8 cellular contexts compared by ENCODE assay signal in the genomic region with DNA sequence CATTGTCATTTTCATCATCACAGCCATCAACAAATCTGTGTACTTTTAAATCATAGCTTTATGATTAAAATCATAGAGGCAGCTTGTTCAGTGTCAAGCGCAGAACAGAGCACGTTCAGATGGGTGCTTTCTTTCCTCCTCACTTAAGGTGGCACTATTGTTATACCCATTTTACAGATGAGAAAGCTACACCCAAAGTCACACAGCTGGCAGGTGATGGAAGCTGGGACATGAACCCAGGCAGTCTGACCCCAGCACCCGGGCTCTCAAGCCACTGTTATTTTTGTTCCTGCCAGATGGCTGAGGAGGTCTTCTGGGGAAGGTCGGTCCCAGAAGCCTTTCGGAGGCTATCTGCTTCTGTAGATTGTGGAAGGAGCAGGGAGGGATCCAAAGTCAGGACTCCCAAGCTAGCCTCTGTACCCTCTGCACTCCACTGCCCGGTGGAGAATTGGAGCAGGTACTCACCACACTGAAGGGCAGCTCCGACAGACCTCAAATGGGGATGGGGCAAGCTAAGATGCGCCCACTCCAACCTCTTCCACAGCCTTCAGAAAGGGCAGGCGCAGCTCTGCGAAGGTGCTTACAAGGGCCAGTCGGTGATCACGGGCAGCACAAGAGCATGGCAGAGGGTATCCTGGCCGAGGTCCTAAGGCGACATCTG. TPM values are rescaled to one million over a fixed set of nuclear protein-coding genes. Genes with fewer than 3 reads are reported as not detected.
DNase-seq lines count a peak whose midpoint lies in the region; ATAC-seq and TF ChIP-seq lines count a peak whose summit lies in the region.

No MANE protein-coding gene starts in this region.

- H3K27ac ChIP-seq in CD4-positive, CD25-positive, alpha-beta regulatory T cell (ENCODE audit: insufficient read depth, low read length, poor library complexity, severe bottlenecking) = peak overlapping the region; percentile 70
- H3K27ac ChIP-seq in ascending aorta = peak overlapping the region; percentile 92 to 94

- no peaks in the 10 kb centered on the region for H3K27me3 ChIP-seq in CD4-positive, CD25-positive, alpha-beta regulatory T cell (ENCODE audit: control insufficient read depth, insufficient read depth, low read length)
- H3K27me3 ChIP-seq in ascending aorta = no peaks in the 10 kb centered on the region

- H3K27me3 Mint-ChIP-seq in CD4-positive, CD25-positive, alpha-beta regulatory T cell = peaks cover 4% of the 10 kb centered on the region
- no peaks in the 10 kb centered on the region for H3K27me3 Mint-ChIP-seq in stimulated activated naive CD8-positive, alpha-beta T cell treated with anti-CD3 and anti-CD28 coated beads, Interleukin-15, amount 100 ng/mL, for 72 hours

- ATAC-seq in CD4-positive, CD25-positive, alpha-beta regulatory T cell (ENCODE audit: low read depth in 2 of 2) = peak; percentile 3 to 6
- ATAC-seq in HG03196 (IDR thresholded peaks at IDR 0.05; ENCODE audit: unreplicated experiment) (peak; percentile 6), HG03342 (IDR thresholded peaks at IDR 0.05; ENCODE audit: unreplicated experiment) (no peak)
- ATAC-seq in stimulated activated naive CD8-positive, alpha-beta T cell treated with anti-CD3 and anti-CD28 coated beads, Interleukin-15, amount 100 ng/mL, for 72 hours = peak; percentile 46

- no peaks in the 10 kb centered on the region for H3K9me3 ChIP-seq in CD4-positive, CD25-positive, alpha-beta regulatory T cell (ENCODE audit: control insufficient read depth in 2 of 2, low read length in 2 of 2)
- no peaks in the 10 kb centered on the region for H3K9me3 ChIP-seq in ascending aorta

- no peak for TF ChIP-seq CTCF in ascending aorta (IDR thresholded peaks at IDR 0.05)

- no peaks in the 10 kb centered on the region for H3K9me3 Mint-ChIP-seq in CD4-positive, CD25-positive, alpha-beta regulatory T cell
- H3K9me3 Mint-ChIP-seq in stimulated activated naive CD8-positive, alpha-beta T cell treated with anti-CD3 and anti-CD28 coated beads, Interleukin-15, amount 100 ng/mL, for 72 hours = no peaks in the 10 kb centered on the region

- peak overlapping the region; percentile 78 for H3K4me3 ChIP-seq in CD4-positive, CD25-positive, alpha-beta regulatory T cell (ENCODE audit: low read depth, low read length)
- peak overlapping the region; percentile 75 to 93 for H3K4me3 ChIP-seq in ascending aorta

- peaks cover 6 to 31% (median 15%) of the 10 kb centered on the region in 4 donors for H3K4me1 Mint-ChIP-seq in CD4-positive, CD25-positive, alpha-beta regulatory T cell
- H3K4me1 Mint-ChIP-seq in stimulated activated naive CD8-positive, alpha-beta T cell treated with anti-CD3 and anti-CD28 coated beads, Interleukin-15, amount 100 ng/mL, for 72 hours = peaks cover 22% of the 10 kb centered on the region

- peak overlapping the region in 2 of 3 donors; percentile 87 to 92 for H3K27ac Mint-ChIP-seq in CD4-positive, CD25-positive, alpha-beta regulatory T cell
- peak overlapping the region in 1 of 2 donors; percentile 40 for H3K27ac Mint-ChIP-seq in stimulated activated naive CD8-positive, alpha-beta T cell treated with anti-CD3 and anti-CD28 coated beads, Interleukin-15, amount 100 ng/mL, for 72 hours

- peak overlapping the region; percentile 88 to 97 (median 91) for H3K4me3 Mint-ChIP-seq in CD4-positive, CD25-positive, alpha-beta regulatory T cell
- peak overlapping the region; percentile 78 to 91 for H3K4me3 Mint-ChIP-seq in stimulated activated naive CD8-positive, alpha-beta T cell treated with anti-CD3 and anti-CD28 coated beads, Interleukin-15, amount 100 ng/mL, for 72 hours

- intact Hi-C loops in ascending aorta (cut with DNase I) = loop anchor here (2.0 kb wide), 3 partner anchors 46 to 188 kb away; partner anchors contain the start of genes MMS19, PI4K2A, UBTD1 and ZFYVE27

- H3K36me3 Mint-ChIP-seq in CD4-positive, CD25-positive, alpha-beta regulatory T cell = no peaks in the 10 kb centered on the region

- no peaks in the 10 kb centered on the region for H3K36me3 ChIP-seq in CD4-positive, CD25-positive, alpha-beta regulatory T cell (ENCODE audit: control insufficient read depth, insufficient read depth, low read length)
- no peaks in the 10 kb centered on the region for H3K36me3 ChIP-seq in ascending aorta

- peak in 2 of 3 donors; percentile 31 to 52 for DNase-seq in CD4-positive, CD25-positive, alpha-beta regulatory T cell
- no peak for DNase-seq in ascending aorta (ENCODE audit: low spot score in 2 of 2)
- DNase-seq in iris pigment epithelial cell (ENCODE audit: low read depth) = peak; percentile 12
- peak in 1 of 2 donors; percentile 18 for DNase-seq in stimulated activated naive CD8-positive, alpha-beta T cell treated with anti-CD3 and anti-CD28 coated beads, Interleukin-15, amount 100 ng/mL, for 72 hours
- DNase-seq in activated gamma-delta T cell (lab: John Stamatoyannopoulos, UW) = no peak
- DNase-seq in NCI-H128 (lab: John Stamatoyannopoulos, UW; ENCODE audit: unreplicated experiment) = no peak

- peaks cover 16% of the 10 kb centered on the region for H3K4me1 ChIP-seq in CD4-positive, CD25-positive, alpha-beta regulatory T cell (ENCODE audit: control insufficient read depth, insufficient read depth, low read length, poor library complexity, severe bottlenecking)
- peaks cover 10 to 45% of the 10 kb centered on the region in 2 donors for H3K4me1 ChIP-seq in ascending aorta

RNA-seq across cellular contexts. Expression of gene AVPI1, which starts 0.6 kb away (rescaled TPM):
- 11.1 TPM for total RNA-seq in CD4-positive, CD25-positive, alpha-beta regulatory T cell
- 1 to 10 TPM; 1.9 to 3.2 (median 2.9) TPM for polyA plus RNA-seq in CD4-positive, CD25-positive, alpha-beta regulatory T cell
- total RNA-seq in ascending aorta = 23.7 TPM

RNA-seq across cellular contexts. Expression of gene MARVELD1, which starts 27.1 kb away (rescaled TPM):
- total RNA-seq in CD4-positive, CD25-positive, alpha-beta regulatory T cell = 0.62 TPM
- not detected for polyA plus RNA-seq in CD4-positive, CD25-positive, alpha-beta regulatory T cell
- 43.7 TPM for total RNA-seq in ascending aorta

RNA-seq across cellular contexts. Expression of gene PI4K2A, which starts 46.0 kb away (rescaled TPM):
- 28.3 TPM for total RNA-seq in CD4-positive, CD25-positive, alpha-beta regulatory T cell
- 10 to 100 TPM in 2 of 4 donors, 1 to 10 TPM in 2; 7.9 to 11.7 (median 9.7) TPM for polyA plus RNA-seq in CD4-positive, CD25-positive, alpha-beta regulatory T cell
- 33.7 TPM for total RNA-seq in ascending aorta

RNA-seq across cellular contexts. Expression of gene ZFYVE27, which starts 50.5 kb away (rescaled TPM):
- 86.9 TPM for total RNA-seq in CD4-positive, CD25-positive, alpha-beta regulatory T cell
- polyA plus RNA-seq in CD4-positive, CD25-positive, alpha-beta regulatory T cell = 10 to 100 TPM; 22.4 to 46.4 (median 42.6) TPM
- 62.2 TPM for total RNA-seq in ascending aorta

RNA-seq across cellular contexts. Expression of gene MORN4, which starts 53.1 kb away (rescaled TPM):
- 0.44 TPM for total RNA-seq in CD4-positive, CD25-positive, alpha-beta regulatory T cell
- polyA plus RNA-seq in CD4-positive, CD25-positive, alpha-beta regulatory T cell = 1 to 10 TPM; 1.5 to 3.1 (median 2.2) TPM
- 2.3 TPM for total RNA-seq in ascending aorta

Comparison
In these comparisons a context has a peak if more than half of its experiments do, and no peak if none do; other contexts are left out.
1. DNase-seq: peak in CD4-positive, CD25-positive, alpha-beta regulatory T cell (2 of 3) and iris pigment epithelial cell (single experiment); none in ascending aorta (0 of 2), activated gamma-delta T cell (single experiment) and NCI-H128 (single experiment).
2. RNA of gene MARVELD1, which starts 27.1 kb away (total RNA-seq): 43.7 TPM in ascending aorta (single experiment); 0.62 TPM in CD4-positive, CD25-positive, alpha-beta regulatory T cell (single experiment); every median in the first group is over 10 times any median in the second.